1 cellular context compared by ENCODE assay signal in the genomic region with DNA sequence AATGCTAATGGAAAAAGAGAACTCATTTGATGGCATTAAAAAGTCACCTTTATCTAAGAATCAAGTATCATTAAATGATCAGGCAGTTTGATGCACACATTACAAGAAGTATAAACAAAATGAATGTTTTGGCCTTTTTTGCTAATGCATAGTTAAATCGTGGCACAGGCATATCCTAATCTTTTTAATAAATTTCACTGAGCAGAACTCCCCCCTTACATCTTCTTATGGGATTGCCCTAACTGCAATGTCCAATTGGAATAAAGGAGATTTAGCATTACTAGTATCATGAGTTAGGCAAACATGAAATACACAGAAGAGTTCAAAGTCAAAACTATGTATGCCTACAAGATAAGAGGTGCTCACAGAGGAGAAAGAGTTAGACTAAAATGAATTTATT.
TF ChIP-seq lines count a peak whose summit lies in the region.

No MANE protein-coding gene starts in this region.

TF ChIP-seq in HepG2, 621 proteins besides CTCF, POLR2A, EP300 and RAD21 (continued from another document and continues in another):
- TF ChIP-seq CBX1 (IDR thresholded peaks at IDR 0.05; ENCODE audit: low read depth) (no peak), KDM6A (CRISPR knock-in tag; IDR thresholded peaks at IDR 0.05; ENCODE audit: low read depth) (peak; percentile 89), ZNF335 (CRISPR knock-in tag; IDR thresholded peaks at IDR 0.05) (no peak), KLF11 (CRISPR knock-in tag; IDR thresholded peaks at IDR 0.05) (no peak), SOX13 (IDR thresholded peaks at IDR 0.05) (no peak; the same call in 1 of the 2 replicates), SOX13 (CRISPR knock-in tag; conservative IDR thresholded peaks at IDR 0.05 in 1 of 2, IDR thresholded peaks at IDR 0.05 in 1 of 2) (peak in 1 of 2 experiments; percentile 40; a peak in 1 of 4 replicates), ZNF674 (CRISPR knock-in tag; IDR thresholded peaks at IDR 0.05; ENCODE audit: low read depth) (no peak), MLXIP (CRISPR knock-in tag; IDR thresholded peaks at IDR 0.05; ENCODE audit: borderline replicate concordance) (no peak), ESRRA (CRISPR knock-in tag; IDR thresholded peaks at IDR 0.05; ENCODE audit: low read depth) (0 out of 2 replicates have a peak, but pooled peaks have one; percentile 18), ZNF766 (CRISPR knock-in tag; IDR thresholded peaks at IDR 0.05; ENCODE audit: borderline replicate concordance) (no peak), RBAK (CRISPR knock-in tag; IDR thresholded peaks at IDR 0.05) (no peak), BCL6 (CRISPR knock-in tag; IDR thresholded peaks at IDR 0.05) (peak; percentile 59; the same call in 1 of the 2 replicates), ATF7 (IDR thresholded peaks at IDR 0.05) (no peak), ATF7 (CRISPR knock-in tag; IDR thresholded peaks at IDR 0.05) (no peak), KDM5A (IDR thresholded peaks at IDR 0.05; ENCODE audit: borderline replicate concordance, low read length) (peak; percentile 77; the same call in 1 of the 2 replicates), KAT8 (CRISPR knock-in tag; IDR thresholded peaks at IDR 0.05) (peak; percentile 30; the same call in 1 of the 2 replicates), PATZ1 (CRISPR knock-in tag; IDR thresholded peaks at IDR 0.05) (0 out of 2 replicates have a peak, but pooled peaks have one; percentile 6), ZNF33B (CRISPR knock-in tag; IDR thresholded peaks at IDR 0.05) (no peak), HNF4A (CRISPR knock-in tag; IDR thresholded peaks at IDR 0.05) (peak; percentile 76), FOXP1 (IDR thresholded peaks at IDR 0.05) (no peak), FOXP1 (CRISPR knock-in tag; IDR thresholded peaks at IDR 0.05) (0 out of 2 replicates have a peak, but pooled peaks have one; percentile 14), ZFAT (CRISPR knock-in tag; conservative IDR thresholded peaks at IDR 0.05) (no peak), IRX3 (CRISPR knock-in tag; IDR thresholded peaks at IDR 0.05; ENCODE audit: borderline replicate concordance, low read depth) (no peak), ZNF281 (CRISPR knock-in tag; IDR thresholded peaks at IDR 0.05; ENCODE audit: borderline replicate concordance) (no peak), EHMT2 (IDR thresholded peaks at IDR 0.05; ENCODE audit: borderline replicate concordance, low read depth, low read length) (peak; percentile 72; the same call in 1 of the 2 replicates), NFE2L2 (IDR thresholded peaks at IDR 0.05; ENCODE audit: low read length) (no peak), ZNF607 (CRISPR knock-in tag; IDR thresholded peaks at IDR 0.05; ENCODE audit: borderline replicate concordance) (no peak), ASH2L (IDR thresholded peaks at IDR 0.05; ENCODE audit: insufficient read length, low read depth, low read length) (peak; percentile 75), PHF5A (CRISPR knock-in tag; IDR thresholded peaks at IDR 0.05; ENCODE audit: low read depth, unreplicated experiment) (peak; percentile 40), ZNF570 (CRISPR knock-in tag; IDR thresholded peaks at IDR 0.05; ENCODE audit: borderline replicate concordance) (no peak), SRY (CRISPR knock-in tag; IDR thresholded peaks at IDR 0.05) (no peak), FLYWCH1 (CRISPR knock-in tag; IDR thresholded peaks at IDR 0.05) (no peak), NFIC (IDR thresholded peaks at IDR 0.05; ENCODE audit: low read length) (peak; percentile 17; the same call in 1 of the 2 replicates), ZNF225 (CRISPR knock-in tag; IDR thresholded peaks at IDR 0.05) (no peak), ZBTB10 (CRISPR knock-in tag; IDR thresholded peaks at IDR 0.05; ENCODE audit: borderline replicate concordance) (no peak), PHF21A (CRISPR knock-in tag; IDR thresholded peaks at IDR 0.05) (no peak), SKI (IDR thresholded peaks at IDR 0.05; ENCODE audit: partially characterized antibody) (peak; percentile 35)
- TF ChIP-seq, protein P1, sequence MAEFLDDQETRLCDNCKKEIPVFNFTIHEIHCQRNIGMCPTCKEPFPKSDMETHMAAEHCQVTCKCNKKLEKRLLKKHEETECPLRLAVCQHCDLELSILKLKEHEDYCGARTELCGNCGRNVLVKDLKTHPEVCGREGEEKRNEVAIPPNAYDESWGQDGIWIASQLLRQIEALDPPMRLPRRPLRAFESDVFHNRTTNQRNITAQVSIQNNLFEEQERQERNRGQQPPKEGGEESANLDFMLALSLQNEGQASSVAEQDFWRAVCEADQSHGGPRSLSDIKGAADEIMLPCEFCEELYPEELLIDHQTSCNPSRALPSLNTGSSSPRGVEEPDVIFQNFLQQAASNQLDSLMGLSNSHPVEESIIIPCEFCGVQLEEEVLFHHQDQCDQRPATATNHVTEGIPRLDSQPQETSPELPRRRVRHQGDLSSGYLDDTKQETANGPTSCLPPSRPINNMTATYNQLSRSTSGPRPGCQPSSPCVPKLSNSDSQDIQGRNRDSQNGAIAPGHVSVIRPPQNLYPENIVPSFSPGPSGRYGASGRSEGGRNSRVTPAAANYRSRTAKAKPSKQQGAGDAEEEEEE (CRISPR knock-in tag; IDR thresholded peaks at IDR 0.05; ENCODE audit: borderline replicate concordance) = no peak
- TF ChIP-seq, protein P2, sequence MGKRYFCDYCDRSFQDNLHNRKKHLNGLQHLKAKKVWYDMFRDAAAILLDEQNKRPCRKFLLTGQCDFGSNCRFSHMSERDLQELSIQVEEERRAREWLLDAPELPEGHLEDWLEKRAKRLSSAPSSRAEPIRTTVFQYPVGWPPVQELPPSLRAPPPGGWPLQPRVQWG (CRISPR knock-in tag; IDR thresholded peaks at IDR 0.05; ENCODE audit: borderline replicate concordance, low read depth) = no peak
- TF ChIP-seq, protein P3, sequence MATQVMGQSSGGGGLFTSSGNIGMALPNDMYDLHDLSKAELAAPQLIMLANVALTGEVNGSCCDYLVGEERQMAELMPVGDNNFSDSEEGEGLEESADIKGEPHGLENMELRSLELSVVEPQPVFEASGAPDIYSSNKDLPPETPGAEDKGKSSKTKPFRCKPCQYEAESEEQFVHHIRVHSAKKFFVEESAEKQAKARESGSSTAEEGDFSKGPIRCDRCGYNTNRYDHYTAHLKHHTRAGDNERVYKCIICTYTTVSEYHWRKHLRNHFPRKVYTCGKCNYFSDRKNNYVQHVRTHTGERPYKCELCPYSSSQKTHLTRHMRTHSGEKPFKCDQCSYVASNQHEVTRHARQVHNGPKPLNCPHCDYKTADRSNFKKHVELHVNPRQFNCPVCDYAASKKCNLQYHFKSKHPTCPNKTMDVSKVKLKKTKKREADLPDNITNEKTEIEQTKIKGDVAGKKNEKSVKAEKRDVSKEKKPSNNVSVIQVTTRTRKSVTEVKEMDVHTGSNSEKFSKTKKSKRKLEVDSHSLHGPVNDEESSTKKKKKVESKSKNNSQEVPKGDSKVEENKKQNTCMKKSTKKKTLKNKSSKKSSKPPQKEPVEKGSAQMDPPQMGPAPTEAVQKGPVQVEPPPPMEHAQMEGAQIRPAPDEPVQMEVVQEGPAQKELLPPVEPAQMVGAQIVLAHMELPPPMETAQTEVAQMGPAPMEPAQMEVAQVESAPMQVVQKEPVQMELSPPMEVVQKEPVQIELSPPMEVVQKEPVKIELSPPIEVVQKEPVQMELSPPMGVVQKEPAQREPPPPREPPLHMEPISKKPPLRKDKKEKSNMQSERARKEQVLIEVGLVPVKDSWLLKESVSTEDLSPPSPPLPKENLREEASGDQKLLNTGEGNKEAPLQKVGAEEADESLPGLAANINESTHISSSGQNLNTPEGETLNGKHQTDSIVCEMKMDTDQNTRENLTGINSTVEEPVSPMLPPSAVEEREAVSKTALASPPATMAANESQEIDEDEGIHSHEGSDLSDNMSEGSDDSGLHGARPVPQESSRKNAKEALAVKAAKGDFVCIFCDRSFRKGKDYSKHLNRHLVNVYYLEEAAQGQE (IDR thresholded peaks at IDR 0.05; ENCODE audit: borderline replicate concordance in 1 of 2, low read depth in 1 of 2, low read length in 2 of 2) = 0 out of 4 replicates have a peak, but pooled peaks of 1 of the 2 experiments have one; percentile 15
- TF ChIP-seq, protein P4, sequence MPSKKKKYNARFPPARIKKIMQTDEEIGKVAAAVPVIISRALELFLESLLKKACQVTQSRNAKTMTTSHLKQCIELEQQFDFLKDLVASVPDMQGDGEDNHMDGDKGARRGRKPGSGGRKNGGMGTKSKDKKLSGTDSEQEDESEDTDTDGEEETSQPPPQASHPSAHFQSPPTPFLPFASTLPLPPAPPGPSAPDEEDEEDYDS (CRISPR knock-in tag; IDR thresholded peaks at IDR 0.05) = peak; percentile 64
- TF ChIP-seq, protein P5, sequence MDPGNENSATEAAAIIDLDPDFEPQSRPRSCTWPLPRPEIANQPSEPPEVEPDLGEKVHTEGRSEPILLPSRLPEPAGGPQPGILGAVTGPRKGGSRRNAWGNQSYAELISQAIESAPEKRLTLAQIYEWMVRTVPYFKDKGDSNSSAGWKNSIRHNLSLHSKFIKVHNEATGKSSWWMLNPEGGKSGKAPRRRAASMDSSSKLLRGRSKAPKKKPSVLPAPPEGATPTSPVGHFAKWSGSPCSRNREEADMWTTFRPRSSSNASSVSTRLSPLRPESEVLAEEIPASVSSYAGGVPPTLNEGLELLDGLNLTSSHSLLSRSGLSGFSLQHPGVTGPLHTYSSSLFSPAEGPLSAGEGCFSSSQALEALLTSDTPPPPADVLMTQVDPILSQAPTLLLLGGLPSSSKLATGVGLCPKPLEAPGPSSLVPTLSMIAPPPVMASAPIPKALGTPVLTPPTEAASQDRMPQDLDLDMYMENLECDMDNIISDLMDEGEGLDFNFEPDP (CRISPR knock-in tag; conservative IDR thresholded peaks at IDR 0.05) = no peak
